Comparison of ENCODE assay signal across 19 cellular contexts in genomic region chr7:12133865-12134264, GRCh38.
"Had no signal": no experiment of that assay in that cellular context is flagged by ENCODE, and none has a peak within 500 bp of the region (broad histone marks: within the 10 kb centered on the region; RNA-seq: fewer than 3 reads in every experiment).

No MANE protein-coding gene starts in this region.

- H3K27me3 ChIP-seq: body of pancreas, cardiac muscle cell, foreskin keratinocyte, right atrium auricular region, tibial artery had no signal

- H3K36me3 ChIP-seq: cardiac muscle cell, prostate gland, right atrium auricular region, tibial artery had no signal

- H3K27ac ChIP-seq: body of pancreas, cardiac muscle cell, foreskin keratinocyte, prostate gland, right atrium auricular region, tibial artery had no signal

- H3K9me3 ChIP-seq: body of pancreas, prostate gland, right atrium auricular region, tibial artery had no signal

- DNase-seq: activated CD4-positive, alpha-beta T cell treated with anti-CD3 and anti-CD28 coated beads for 1 hour; activated CD4-positive, alpha-beta T cell treated with anti-CD3 and anti-CD28 coated beads, Interleukin-2, amount 50 U/mL, for 1 hour; activated CD8-positive, alpha-beta T cell treated with anti-CD3 and anti-CD28 coated beads, Interleukin-2, amount 10 ng/mL, durations not matched to agents 7 days and 5 days; activated gamma-delta T cell treated with Interleukin-2 at 50 U/mL for 16 hours; anterior cingulate cortex; effector CD8-positive, alpha-beta T cell; foreskin keratinocyte; hippocampal formation; mammary epithelial cell; natural killer cell; stimulated activated CD4-positive, alpha-beta T cell treated with anti-CD3 and anti-CD28 coated beads, Interleukin-12 subunit alpha, Interleukin-12 subunit beta, amount 100 ng/mL, for 4 hours; stimulated activated CD4-positive, alpha-beta T cell treated with anti-CD3 and anti-CD28 coated beads, Interleukin-4, amount 100 ng/mL, for 4 hours; stimulated activated naive CD8-positive, alpha-beta T cell treated with anti-CD3 and anti-CD28 coated beads, Interleukin-15, amount 100 ng/mL, for 72 hours; T-helper 9 cell; tibial artery had no signal

- H3K4me3 ChIP-seq: body of pancreas, cardiac muscle cell, prostate gland, right atrium auricular region, tibial artery had no signal

- H3K4me1 ChIP-seq: body of pancreas, foreskin keratinocyte, prostate gland, right atrium auricular region, tibial artery had no signal
